ENCODE assay signal across 18 cellular contexts in genomic region chr9:73348485-73348884, GRCh38.
DNase-seq lines count a peak whose midpoint lies in the region; ATAC-seq and TF ChIP-seq lines count a peak whose summit lies in the region.
"Had no signal": no experiment of that assay in that cellular context is flagged by ENCODE, and none has a peak within 500 bp of the region (broad histone marks: within the 10 kb centered on the region; RNA-seq: fewer than 3 reads in every experiment).

No MANE protein-coding gene starts in this region.

- H3K4me1 ChIP-seq in DND-41 (ENCODE audit: insufficient read depth, low read length): no peaks in the 10 kb centered on the region
- H3K4me1 ChIP-seq: right atrium auricular region had no signal

- no peaks in the 10 kb centered on the region for H3K27me3 ChIP-seq in DND-41 (ENCODE audit: insufficient read depth, low read length, poor library complexity)
- H3K27me3 ChIP-seq: neutrophil, right atrium auricular region had no signal

- no peak for TF ChIP-seq POLR2A in NB4 (IDR thresholded peaks at IDR 0.05; ENCODE audit: extremely low read depth, insufficient read length)

- H3K36me3 ChIP-seq in DND-41 (ENCODE audit: insufficient read depth, low read length): no peaks in the 10 kb centered on the region
- H3K36me3 ChIP-seq: neutrophil, right atrium auricular region had no signal

- H3K27me3 Mint-ChIP-seq in activated naive CD8-positive, alpha-beta T cell treated with anti-CD3 and anti-CD28 coated beads for 36 hours: no peaks in the 10 kb centered on the region
- H3K27me3 Mint-ChIP-seq: activated CD4-positive, alpha-beta memory T cell treated with anti-CD3 and anti-CD28 coated beads for 36 hours had no signal

- no peak overlapping the region for H3K9ac ChIP-seq in DND-41 (ENCODE audit: low read depth, low read length)

- no peak overlapping the region for H3K27ac Mint-ChIP-seq in activated naive CD8-positive, alpha-beta T cell treated with anti-CD3 and anti-CD28 coated beads for 36 hours
- H3K27ac Mint-ChIP-seq: activated CD4-positive, alpha-beta memory T cell treated with anti-CD3 and anti-CD28 coated beads for 36 hours had no signal

- no peak overlapping the region for H3K4me3 ChIP-seq in DND-41 (ENCODE audit: low read depth in 1 of 2, low read length in 2 of 2)
- H3K4me3 ChIP-seq in NB4 (ENCODE audit: low read depth, low read length): no peak overlapping the region
- no peak overlapping the region for H3K4me3 ChIP-seq in choroid plexus epithelial cell (ENCODE audit: low read depth, low read length)
- H3K4me3 ChIP-seq: PC-9, right atrium auricular region had no signal

- DNase-seq in DND-41 (peak; percentile 21), NB4 (ENCODE audit: low read depth) (peak; percentile 1), choroid plexus epithelial cell (ENCODE audit: low read depth) (peak; percentile 48), iris pigment epithelial cell (ENCODE audit: low read depth) (peak; percentile 33), GM19240 (ENCODE audit: insufficient read length, low spot score) (no peak), medulla oblongata (ENCODE audit: extremely low spot score) (no peak), NCI-H748 treated with DMSO at 0.1 percent for 48 hours (lab: John Stamatoyannopoulos, UW) (no peak)
- no peak for DNase-seq in activated naive CD8-positive, alpha-beta T cell treated with anti-CD3 and anti-CD28 coated beads for 36 hours
- DNase-seq: activated CD4-positive, alpha-beta memory T cell treated with anti-CD3 and anti-CD28 coated beads for 36 hours; activated T-cell treated with anti-CD3 and anti-CD28 coated beads, Interleukin-2, amount 50 U/mL, for 48 hours; cerebellar nuclear complex; GDM1; NCI-H187; NCI-H524 treated with DMSO at 0.1 percent for 48 hours; stimulated activated CD4-positive, alpha-beta T cell treated with anti-CD3 and anti-CD28 coated beads, Interleukin-2, amount 100 ng/mL, for 24 hours had no signal

- H3K4me1 Mint-ChIP-seq in activated naive CD8-positive, alpha-beta T cell treated with anti-CD3 and anti-CD28 coated beads for 36 hours: no peaks in the 10 kb centered on the region

- H3K9me3 Mint-ChIP-seq in activated naive CD8-positive, alpha-beta T cell treated with anti-CD3 and anti-CD28 coated beads for 36 hours: no peaks in the 10 kb centered on the region
- H3K9me3 Mint-ChIP-seq: activated CD4-positive, alpha-beta memory T cell treated with anti-CD3 and anti-CD28 coated beads for 36 hours had no signal

- H3K9me3 ChIP-seq in DND-41 (ENCODE audit: insufficient read depth, low read length, severe bottlenecking): no peaks in the 10 kb centered on the region
- H3K9me3 ChIP-seq: neutrophil, right atrium auricular region had no signal

- no peak for TF ChIP-seq CTCF in DND-41 (IDR thresholded peaks at IDR 0.05; ENCODE audit: borderline replicate concordance, extremely low read depth, low read length, poor library complexity, severe bottlenecking)
- TF ChIP-seq CTCF in NB4 (IDR thresholded peaks at IDR 0.05; ENCODE audit: low read depth, low read length): no peak
- no peak for TF ChIP-seq CTCF in choroid plexus epithelial cell (conservative IDR thresholded peaks at IDR 0.05; ENCODE audit: low read depth, low read length)

- H4K20me1 ChIP-seq in DND-41 (ENCODE audit: insufficient read depth, low read length): no peaks in the 10 kb centered on the region

- peak; percentile 61; the same call in 1 of the 3 replicates for ATAC-seq in DND-41 (ENCODE audit: insufficient read depth, low read depth)

- no peak overlapping the region for H2AFZ ChIP-seq in DND-41 (ENCODE audit: low read depth, low read length)
- H2AFZ ChIP-seq: PC-9 had no signal

- no peaks in the 10 kb centered on the region for H3K79me2 ChIP-seq in DND-41 (ENCODE audit: insufficient read depth, low read length)

- H3K27ac ChIP-seq in DND-41 (ENCODE audit: low read length): no peak overlapping the region
- H3K27ac ChIP-seq: neutrophil, PC-9, right atrium auricular region had no signal

- no peak overlapping the region for H3K4me3 Mint-ChIP-seq in activated naive CD8-positive, alpha-beta T cell treated with anti-CD3 and anti-CD28 coated beads for 36 hours
- H3K4me3 Mint-ChIP-seq: activated CD4-positive, alpha-beta memory T cell treated with anti-CD3 and anti-CD28 coated beads for 36 hours had no signal

- H3K36me3 Mint-ChIP-seq in activated naive CD8-positive, alpha-beta T cell treated with anti-CD3 and anti-CD28 coated beads for 36 hours: no peaks in the 10 kb centered on the region
- H3K36me3 Mint-ChIP-seq: activated CD4-positive, alpha-beta memory T cell treated with anti-CD3 and anti-CD28 coated beads for 36 hours had no signal

- no peak overlapping the region for H3K4me2 ChIP-seq in DND-41 (ENCODE audit: insufficient read depth, low read length)
- H3K4me2 ChIP-seq: PC-9 had no signal

Comparison
In these comparisons a context has a peak if more than half of its experiments do, and no peak if none do; other contexts are left out.
1. DNase-seq: peak in DND-41 (single experiment), NB4 (single experiment), choroid plexus epithelial cell (single experiment) and iris pigment epithelial cell (single experiment); none in GM19240 (single experiment), activated naive CD8-positive, alpha-beta T cell treated with anti-CD3 and anti-CD28 coated beads for 36 hours (single experiment), medulla oblongata (single experiment) and NCI-H748 treated with DMSO at 0.1 percent for 48 hours (single experiment).